Comparison of ENCODE assay signal across 1 cellular context in the genomic region with DNA sequence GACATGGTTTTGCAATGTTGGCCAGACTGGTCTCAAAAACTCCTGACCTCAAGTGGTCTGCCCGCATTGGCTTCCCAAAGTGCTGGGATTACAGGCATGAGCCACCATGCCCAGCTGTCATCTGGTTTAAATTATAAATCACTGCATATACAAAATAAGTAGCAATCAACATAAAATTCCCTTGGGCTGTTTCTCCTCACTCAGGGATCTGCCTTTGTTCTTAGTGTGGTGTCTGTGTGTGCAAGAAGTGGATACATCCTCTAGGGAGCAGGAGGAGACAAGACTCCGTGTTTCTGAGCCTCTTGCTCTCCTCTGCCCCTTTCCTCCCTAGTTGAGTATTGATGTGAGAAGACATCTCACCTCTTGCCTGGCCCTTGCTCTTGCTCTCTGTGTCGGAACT.
TF ChIP-seq lines count a peak whose summit lies in the region.

No MANE protein-coding gene starts in this region.

TF ChIP-seq in GM23338, 12 proteins besides CTCF, POLR2A, EP300 and RAD21 (continued from another document):
- TF ChIP-seq, protein P1, sequence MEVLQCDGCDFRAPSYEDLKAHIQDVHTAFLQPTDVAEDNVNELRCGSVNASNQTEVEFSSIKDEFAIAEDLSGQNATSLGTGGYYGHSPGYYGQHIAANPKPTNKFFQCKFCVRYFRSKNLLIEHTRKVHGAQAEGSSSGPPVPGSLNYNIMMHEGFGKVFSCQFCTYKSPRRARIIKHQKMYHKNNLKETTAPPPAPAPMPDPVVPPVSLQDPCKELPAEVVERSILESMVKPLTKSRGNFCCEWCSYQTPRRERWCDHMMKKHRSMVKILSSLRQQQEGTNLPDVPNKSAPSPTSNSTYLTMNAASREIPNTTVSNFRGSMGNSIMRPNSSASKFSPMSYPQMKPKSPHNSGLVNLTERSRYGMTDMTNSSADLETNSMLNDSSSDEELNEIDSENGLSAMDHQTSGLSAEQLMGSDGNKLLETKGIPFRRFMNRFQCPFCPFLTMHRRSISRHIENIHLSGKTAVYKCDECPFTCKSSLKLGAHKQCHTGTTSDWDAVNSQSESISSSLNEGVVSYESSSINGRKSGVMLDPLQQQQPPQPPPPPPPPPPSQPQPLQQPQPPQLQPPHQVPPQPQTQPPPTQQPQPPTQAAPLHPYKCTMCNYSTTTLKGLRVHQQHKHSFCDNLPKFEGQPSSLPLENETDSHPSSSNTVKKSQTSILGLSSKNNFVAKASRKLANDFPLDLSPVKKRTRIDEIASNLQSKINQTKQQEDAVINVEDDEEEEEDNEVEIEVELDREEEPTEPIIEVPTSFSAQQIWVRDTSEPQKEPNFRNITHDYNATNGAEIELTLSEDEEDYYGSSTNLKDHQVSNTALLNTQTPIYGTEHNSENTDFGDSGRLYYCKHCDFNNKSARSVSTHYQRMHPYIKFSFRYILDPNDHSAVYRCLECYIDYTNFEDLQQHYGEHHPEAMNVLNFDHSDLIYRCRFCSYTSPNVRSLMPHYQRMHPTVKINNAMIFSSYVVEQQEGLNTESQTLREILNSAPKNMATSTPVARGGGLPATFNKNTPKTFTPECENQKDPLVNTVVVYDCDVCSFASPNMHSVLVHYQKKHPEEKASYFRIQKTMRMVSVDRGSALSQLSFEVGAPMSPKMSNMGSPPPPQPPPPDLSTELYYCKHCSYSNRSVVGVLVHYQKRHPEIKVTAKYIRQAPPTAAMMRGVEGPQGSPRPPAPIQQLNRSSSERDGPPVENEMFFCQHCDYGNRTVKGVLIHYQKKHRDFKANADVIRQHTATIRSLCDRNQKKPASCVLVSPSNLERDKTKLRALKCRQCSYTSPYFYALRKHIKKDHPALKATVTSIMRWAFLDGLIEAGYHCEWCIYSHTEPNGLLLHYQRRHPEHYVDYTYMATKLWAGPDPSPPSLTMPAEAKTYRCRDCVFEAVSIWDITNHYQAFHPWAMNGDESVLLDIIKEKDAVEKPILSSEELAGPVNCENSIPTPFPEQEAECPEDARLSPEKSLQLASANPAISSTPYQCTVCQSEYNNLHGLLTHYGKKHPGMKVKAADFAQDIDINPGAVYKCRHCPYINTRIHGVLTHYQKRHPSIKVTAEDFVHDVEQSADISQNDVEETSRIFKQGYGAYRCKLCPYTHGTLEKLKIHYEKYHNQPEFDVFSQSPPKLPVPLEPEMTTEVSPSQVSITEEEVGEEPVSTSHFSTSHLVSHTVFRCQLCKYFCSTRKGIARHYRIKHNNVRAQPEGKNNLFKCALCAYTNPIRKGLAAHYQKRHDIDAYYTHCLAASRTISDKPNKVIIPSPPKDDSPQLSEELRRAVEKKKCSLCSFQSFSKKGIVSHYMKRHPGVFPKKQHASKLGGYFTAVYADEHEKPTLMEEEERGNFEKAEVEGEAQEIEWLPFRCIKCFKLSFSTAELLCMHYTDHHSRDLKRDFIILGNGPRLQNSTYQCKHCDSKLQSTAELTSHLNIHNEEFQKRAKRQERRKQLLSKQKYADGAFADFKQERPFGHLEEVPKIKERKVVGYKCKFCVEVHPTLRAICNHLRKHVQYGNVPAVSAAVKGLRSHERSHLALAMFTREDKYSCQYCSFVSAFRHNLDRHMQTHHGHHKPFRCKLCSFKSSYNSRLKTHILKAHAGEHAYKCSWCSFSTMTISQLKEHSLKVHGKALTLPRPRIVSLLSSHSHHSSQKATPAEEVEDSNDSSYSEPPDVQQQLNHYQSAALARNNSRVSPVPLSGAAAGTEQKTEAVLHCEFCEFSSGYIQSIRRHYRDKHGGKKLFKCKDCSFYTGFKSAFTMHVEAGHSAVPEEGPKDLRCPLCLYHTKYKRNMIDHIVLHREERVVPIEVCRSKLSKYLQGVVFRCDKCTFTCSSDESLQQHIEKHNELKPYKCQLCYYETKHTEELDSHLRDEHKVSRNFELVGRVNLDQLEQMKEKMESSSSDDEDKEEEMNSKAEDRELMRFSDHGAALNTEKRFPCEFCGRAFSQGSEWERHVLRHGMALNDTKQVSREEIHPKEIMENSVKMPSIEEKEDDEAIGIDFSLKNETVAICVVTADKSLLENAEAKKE (CRISPR knock-in tag; IDR thresholded peaks at IDR 0.05): no peak
- TF ChIP-seq ZNF331 (CRISPR knock-in tag; IDR thresholded peaks at IDR 0.05; ENCODE audit: low read depth) (no peak), NANOG (IDR thresholded peaks at IDR 0.05; ENCODE audit: borderline replicate concordance) (no peak), STAT1 (IDR thresholded peaks at IDR 0.05; ENCODE audit: unreplicated experiment) (no peak), CREB1 (CRISPR knock-in tag; IDR thresholded peaks at IDR 0.05; ENCODE audit: low read depth) (no peak), JUNB (IDR thresholded peaks at IDR 0.05; ENCODE audit: unreplicated experiment) (no peak), EZH2phosphoT487 (IDR thresholded peaks at IDR 0.05; ENCODE audit: unreplicated experiment) (no peak)
- TF ChIP-seq, protein P2, sequence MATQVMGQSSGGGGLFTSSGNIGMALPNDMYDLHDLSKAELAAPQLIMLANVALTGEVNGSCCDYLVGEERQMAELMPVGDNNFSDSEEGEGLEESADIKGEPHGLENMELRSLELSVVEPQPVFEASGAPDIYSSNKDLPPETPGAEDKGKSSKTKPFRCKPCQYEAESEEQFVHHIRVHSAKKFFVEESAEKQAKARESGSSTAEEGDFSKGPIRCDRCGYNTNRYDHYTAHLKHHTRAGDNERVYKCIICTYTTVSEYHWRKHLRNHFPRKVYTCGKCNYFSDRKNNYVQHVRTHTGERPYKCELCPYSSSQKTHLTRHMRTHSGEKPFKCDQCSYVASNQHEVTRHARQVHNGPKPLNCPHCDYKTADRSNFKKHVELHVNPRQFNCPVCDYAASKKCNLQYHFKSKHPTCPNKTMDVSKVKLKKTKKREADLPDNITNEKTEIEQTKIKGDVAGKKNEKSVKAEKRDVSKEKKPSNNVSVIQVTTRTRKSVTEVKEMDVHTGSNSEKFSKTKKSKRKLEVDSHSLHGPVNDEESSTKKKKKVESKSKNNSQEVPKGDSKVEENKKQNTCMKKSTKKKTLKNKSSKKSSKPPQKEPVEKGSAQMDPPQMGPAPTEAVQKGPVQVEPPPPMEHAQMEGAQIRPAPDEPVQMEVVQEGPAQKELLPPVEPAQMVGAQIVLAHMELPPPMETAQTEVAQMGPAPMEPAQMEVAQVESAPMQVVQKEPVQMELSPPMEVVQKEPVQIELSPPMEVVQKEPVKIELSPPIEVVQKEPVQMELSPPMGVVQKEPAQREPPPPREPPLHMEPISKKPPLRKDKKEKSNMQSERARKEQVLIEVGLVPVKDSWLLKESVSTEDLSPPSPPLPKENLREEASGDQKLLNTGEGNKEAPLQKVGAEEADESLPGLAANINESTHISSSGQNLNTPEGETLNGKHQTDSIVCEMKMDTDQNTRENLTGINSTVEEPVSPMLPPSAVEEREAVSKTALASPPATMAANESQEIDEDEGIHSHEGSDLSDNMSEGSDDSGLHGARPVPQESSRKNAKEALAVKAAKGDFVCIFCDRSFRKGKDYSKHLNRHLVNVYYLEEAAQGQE (IDR thresholded peaks at IDR 0.05; ENCODE audit: unreplicated experiment): no peak
- TF ChIP-seq, protein P3, sequence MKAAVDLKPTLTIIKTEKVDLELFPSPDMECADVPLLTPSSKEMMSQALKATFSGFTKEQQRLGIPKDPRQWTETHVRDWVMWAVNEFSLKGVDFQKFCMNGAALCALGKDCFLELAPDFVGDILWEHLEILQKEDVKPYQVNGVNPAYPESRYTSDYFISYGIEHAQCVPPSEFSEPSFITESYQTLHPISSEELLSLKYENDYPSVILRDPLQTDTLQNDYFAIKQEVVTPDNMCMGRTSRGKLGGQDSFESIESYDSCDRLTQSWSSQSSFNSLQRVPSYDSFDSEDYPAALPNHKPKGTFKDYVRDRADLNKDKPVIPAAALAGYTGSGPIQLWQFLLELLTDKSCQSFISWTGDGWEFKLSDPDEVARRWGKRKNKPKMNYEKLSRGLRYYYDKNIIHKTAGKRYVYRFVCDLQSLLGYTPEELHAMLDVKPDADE (IDR thresholded peaks at IDR 0.05): no peak
